ENCODE assay signal across 19 cellular contexts in the genomic region with DNA sequence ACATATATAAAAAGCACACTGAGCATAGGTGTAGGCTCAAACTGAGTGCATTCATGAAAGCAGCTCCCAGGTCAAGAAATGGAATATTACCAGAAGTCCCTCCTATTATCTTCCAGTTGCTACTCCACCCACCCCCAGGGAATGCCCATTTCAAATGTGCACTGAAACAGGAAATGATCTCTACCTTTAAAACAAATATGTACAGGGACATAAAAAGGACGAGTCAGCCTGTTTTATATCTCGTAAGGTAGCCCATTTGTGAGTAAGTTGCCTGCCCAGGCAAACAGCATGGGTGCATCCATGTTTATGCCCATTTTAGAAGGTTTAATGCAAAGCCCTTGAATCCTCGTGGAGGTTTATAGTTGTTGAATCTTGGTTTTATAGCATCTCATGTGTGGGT. TPM values are rescaled to one million over a fixed set of nuclear protein-coding genes. Genes with fewer than 3 reads are reported as not detected.
DNase-seq lines count a peak whose midpoint lies in the region; ATAC-seq, FAIRE-seq and TF ChIP-seq lines count a peak whose summit lies in the region.
"Had no signal": no experiment of that assay in that cellular context is flagged by ENCODE, and none has a peak within 500 bp of the region (broad histone marks: within the 10 kb centered on the region; RNA-seq: fewer than 3 reads in every experiment).

No MANE protein-coding gene starts in this region.

- intact Hi-C loops in HepG2 (cut with micrococcal nuclease; ENCODE audit: unreplicated experiment): no loop called here
- intact Hi-C loops in right lobe of liver (cut with DNase I): no loop called here
- intact Hi-C loops in PC-3 (cut with micrococcal nuclease): no loop called here
- intact Hi-C loops in activated CD8-positive, alpha-beta T cell treated with anti-CD3 and anti-CD28 coated beads for 36 hours (cut with micrococcal nuclease): no loop called here
- intact Hi-C loops in CD4-positive, alpha-beta T cell (cut with DNase I, micrococcal nuclease): no loop called here

- H3K27ac Mint-ChIP-seq in activated CD8-positive, alpha-beta T cell treated with anti-CD3 and anti-CD28 coated beads for 36 hours: no peak overlapping the region
- H3K27ac Mint-ChIP-seq in CD4-positive, alpha-beta T cell: no peak overlapping the region
- H3K27ac Mint-ChIP-seq: CD8-positive, alpha-beta T cell had no signal

- H3K4me3 ChIP-seq in HepG2 (replicated peaks in 1 of 3; ENCODE audit: insufficient read depth in 1 of 3, low read depth in 2 of 3, low read length in 3 of 3) (no peak overlapping the region), right lobe of liver (no peak overlapping the region), PC-3 (ENCODE audit: low read length) (no peak overlapping the region), keratinocyte (ENCODE audit: control insufficient read depth in 2 of 3, extremely low read depth in 1 of 3, insufficient read depth in 2 of 3, low read depth in 1 of 3, low read length in 3 of 3) (no peak overlapping the region)
- H3K4me3 ChIP-seq: SJSA1 had no signal

- H3K36me3 ChIP-seq in HepG2 (replicated peaks in 1 of 2; ENCODE audit: control insufficient read depth in 1 of 2, insufficient read depth in 2 of 2, low read length in 2 of 2): no peaks in the 10 kb centered on the region
- H3K36me3 ChIP-seq in right lobe of liver: no peaks in the 10 kb centered on the region
- H3K36me3 ChIP-seq in PC-3 (ENCODE audit: low read depth, low read length): 0 out of 2 replicates have a peak, but pooled peaks cover 2% of the 10 kb centered on the region
- no peaks in the 10 kb centered on the region for H3K36me3 ChIP-seq in keratinocyte (ENCODE audit: control insufficient read depth in 2 of 2, extremely low read depth in 1 of 2, insufficient read depth in 2 of 2, low read length in 2 of 2)
- H3K36me3 ChIP-seq: SJSA1 had no signal

- no peak for ATAC-seq in HepG2
- no peak for ATAC-seq in right lobe of liver
- ATAC-seq in PC-3: peak; percentile 73
- no peak for ATAC-seq in activated CD8-positive, alpha-beta T cell treated with anti-CD3 and anti-CD28 coated beads for 36 hours
- no peak for ATAC-seq in GM19035 (IDR thresholded peaks at IDR 0.05; ENCODE audit: unreplicated experiment)
- ATAC-seq in CD4-positive, alpha-beta T cell (ENCODE audit: poor library complexity): no peak
- ATAC-seq: CD8-positive, alpha-beta T cell had no signal

- WGBS in HepG2 (ENCODE audit: low lambda C conversion rate): 3% methylated on average over 3 of the region's 3 CpGs
- 58% methylated on average over 2 of the region's 3 CpGs for WGBS in right lobe of liver (ENCODE audit: insufficient coverage, low coverage, low lambda C conversion rate, missing lambda C conversion rate)

- peaks cover 4% of the 10 kb centered on the region for H3K9me3 Mint-ChIP-seq in activated CD8-positive, alpha-beta T cell treated with anti-CD3 and anti-CD28 coated beads for 36 hours
- peaks cover 8% of the 10 kb centered on the region for H3K9me3 Mint-ChIP-seq in CD4-positive, alpha-beta T cell

- no peak overlapping the region for H2AFZ ChIP-seq in HepG2 (ENCODE audit: low read length)
- peak overlapping the region; percentile 55 for H2AFZ ChIP-seq in PC-3 (ENCODE audit: low read length)
- H2AFZ ChIP-seq in keratinocyte (ENCODE audit: control insufficient read depth, low read length): peak overlapping the region; percentile 10

- H3K4me1 ChIP-seq in HepG2 (ENCODE audit: insufficient read depth, low read length): peaks cover 21% of the 10 kb centered on the region
- no peaks in the 10 kb centered on the region for H3K4me1 ChIP-seq in right lobe of liver
- peaks cover 27% of the 10 kb centered on the region for H3K4me1 ChIP-seq in PC-3 (ENCODE audit: insufficient read depth, low read length)
- H3K4me1 ChIP-seq in keratinocyte (ENCODE audit: control insufficient read depth, extremely low read depth, insufficient read depth, low read length): peaks cover 24% of the 10 kb centered on the region

- H3K9ac ChIP-seq in HepG2 (ENCODE audit: insufficient read depth, low read depth, low read length) (no peak overlapping the region), PC-3 (ENCODE audit: low read length) (peak overlapping the region; percentile 55), keratinocyte (ENCODE audit: control insufficient read depth, extremely low read depth, insufficient read depth, low read length) (no peak overlapping the region)

- BruUV-seq in HepG2 (replicated peaks; lab: Mats Ljungman, UMichigan): no TSS peak
- BruUV-seq in PC-3 (replicated peaks; lab: Mats Ljungman, UMichigan): no TSS peak

- dilution Hi-C loops in keratinocyte (cut with MboI; ENCODE audit: extremely low pct_ligation_motif_present, low sequenced_read_pairs): no loop called here

- TF ChIP-seq POLR2A in HepG2 (IDR thresholded peaks at IDR 0.05; ENCODE audit: insufficient read depth in 1 of 2, low read depth in 2 of 2, low read length in 2 of 2) (no peak), right lobe of liver (IDR thresholded peaks at IDR 0.05) (no peak)

- peaks cover 2% of the 10 kb centered on the region for H3K4me1 Mint-ChIP-seq in activated CD8-positive, alpha-beta T cell treated with anti-CD3 and anti-CD28 coated beads for 36 hours (ENCODE audit: low read depth)
- peaks cover 12% of the 10 kb centered on the region for H3K4me1 Mint-ChIP-seq in CD4-positive, alpha-beta T cell (ENCODE audit: low read depth)

- H3K9me3 ChIP-seq in HepG2 (ENCODE audit: low read length): no peaks in the 10 kb centered on the region
- H3K9me3 ChIP-seq in right lobe of liver: no peaks in the 10 kb centered on the region
- 0 out of 2 replicates have a peak, but pooled peaks cover 7% of the 10 kb centered on the region for H3K9me3 ChIP-seq in PC-3 (ENCODE audit: low read length)
- no peaks in the 10 kb centered on the region for H3K9me3 ChIP-seq in keratinocyte (ENCODE audit: control insufficient read depth, low read depth, low read length)
- H3K9me3 ChIP-seq in CD4-positive, alpha-beta T cell (ENCODE audit: control insufficient read depth, low read length): no peaks in the 10 kb centered on the region

- FAIRE-seq in HepG2 (lab: Jason Lieb, UNC) (no peak), keratinocyte (lab: Jason Lieb, UNC) (no peak)

- peaks cover 12% of the 10 kb centered on the region for H3F3A ChIP-seq in PC-3 (ENCODE audit: low read length, unreplicated experiment)

- peaks cover 0 to 12% of the 10 kb centered on the region in 2 experiments; a peak in 4 of 5 replicates for H3K27me3 ChIP-seq in HepG2 (ENCODE audit: control insufficient read depth in 1 of 2, insufficient read depth in 2 of 2, low read length in 2 of 2)
- no peaks in the 10 kb centered on the region for H3K27me3 ChIP-seq in right lobe of liver
- H3K27me3 ChIP-seq in PC-3 (ENCODE audit: low read length): no peaks in the 10 kb centered on the region
- peaks cover 8% of the 10 kb centered on the region for H3K27me3 ChIP-seq in keratinocyte (ENCODE audit: control insufficient read depth, extremely low read depth, insufficient read depth, low read length)
- H3K27me3 ChIP-seq in CD4-positive, alpha-beta T cell (ENCODE audit: control insufficient read depth, insufficient read depth, low read length): no peaks in the 10 kb centered on the region

- no peaks in the 10 kb centered on the region for H3K36me3 Mint-ChIP-seq in activated CD8-positive, alpha-beta T cell treated with anti-CD3 and anti-CD28 coated beads for 36 hours (ENCODE audit: low read depth)
- no peaks in the 10 kb centered on the region for H3K36me3 Mint-ChIP-seq in CD4-positive, alpha-beta T cell (ENCODE audit: low read depth)
- H3K36me3 Mint-ChIP-seq: CD8-positive, alpha-beta T cell had no signal

- CTCF ChIA-PET in HepG2 (lab: Yijun Ruan, JAX; ENCODE audit: low intra/inter-chr PET ratio, low total read pairs): no interaction called here
- CTCF ChIA-PET in PC-3 (lab: Charles Lee): no interaction called here
- CTCF ChIA-PET in activated CD8-positive, alpha-beta T cell treated with anti-CD3 and anti-CD28 coated beads for 36 hours (lab: Charles Lee): no interaction called here
- CTCF ChIA-PET in CD4-positive, alpha-beta T cell (lab: Charles Lee): no interaction called here

- H3K4me2 ChIP-seq in HepG2 (ENCODE audit: low read depth, low read length): no peak overlapping the region
- peak overlapping the region; percentile 58 for H3K4me2 ChIP-seq in PC-3 (ENCODE audit: low read length)
- no peak overlapping the region for H3K4me2 ChIP-seq in keratinocyte (ENCODE audit: control insufficient read depth, extremely low read depth, insufficient read depth, low read depth, low read length)

- TF ChIP-seq EP300 in HepG2 (IDR thresholded peaks at IDR 0.05; ENCODE audit: low read depth in 2 of 2, low read length in 2 of 2): no peak
- no peak for TF ChIP-seq EP300 in HepG2 (CRISPR knock-in tag; IDR thresholded peaks at IDR 0.05; ENCODE audit: borderline replicate concordance)

- no peak for TF ChIP-seq RAD21 in HepG2 (CRISPR knock-in tag; IDR thresholded peaks at IDR 0.05)

- no peaks in the 10 kb centered on the region for H3K9me2 ChIP-seq in PC-3 (replicated peaks; ENCODE audit: low read length)

- DNase-seq in HepG2 (ENCODE audit: low spot score): no peak
- DNase-seq in right lobe of liver: no peak
- peak; percentile 78 for DNase-seq in PC-3
- DNase-seq in keratinocyte (ENCODE audit: low read depth, low spot score): no peak
- no peak for DNase-seq in activated CD8-positive, alpha-beta T cell treated with anti-CD3 and anti-CD28 coated beads for 36 hours
- no peak for DNase-seq in CD4-positive, alpha-beta T cell
- DNase-seq in NCI-H2227 (lab: John Stamatoyannopoulos, UW; ENCODE audit: unreplicated experiment): no peak
- DNase-seq: Calu3; CD8-positive, alpha-beta T cell; DMS79 treated with DMSO at 0.1 percent for 48 hours; KG1; NCI-H1417 treated with DMSO at 0.1 percent for 48 hours; NCI-H510A; NCI-H774 had no signal

- TF ChIP-seq CTCF in HepG2 (CRISPR knock-in tag; IDR thresholded peaks at IDR 0.05) (no peak), right lobe of liver (IDR thresholded peaks at IDR 0.05) (no peak), PC-3 (conservative IDR thresholded peaks at IDR 0.05; ENCODE audit: low read depth, low read length) (no peak), keratinocyte (optimal IDR thresholded peaks at IDR 0.05 in 1 of 3, IDR thresholded peaks at IDR 0.05 in 1 of 3, conservative IDR thresholded peaks at IDR 0.05 in 1 of 3; ENCODE audit: extremely low read depth in 1 of 3, insufficient read depth in 2 of 3, low read length in 3 of 3) (no peak)
- no peak for TF ChIP-seq CTCF in activated CD8-positive, alpha-beta T cell treated with anti-CD3 and anti-CD28 coated beads for 36 hours (IDR thresholded peaks at IDR 0.05)
- no peak for TF ChIP-seq CTCF in CD4-positive, alpha-beta T cell (IDR thresholded peaks at IDR 0.05)

- in situ Hi-C loops in HepG2 (cut with HindIII; ENCODE audit: extremely low pct_ligation_motif_present, low pct_unique_long_range_greater_than_20kb): no loop called here

- H4K20me1 ChIP-seq in HepG2 (ENCODE audit: insufficient read depth, low read length): no peaks in the 10 kb centered on the region
- H4K20me1 ChIP-seq in PC-3 (ENCODE audit: low read length): no peaks in the 10 kb centered on the region
- no peaks in the 10 kb centered on the region for H4K20me1 ChIP-seq in keratinocyte (ENCODE audit: control insufficient read depth, extremely low read depth, insufficient read depth, low read length)

- peaks cover 2% of the 10 kb centered on the region for H3K9me1 ChIP-seq in keratinocyte (ENCODE audit: control insufficient read depth, extremely low read depth, insufficient read depth, low read length)

- H3K27me3 Mint-ChIP-seq in activated CD8-positive, alpha-beta T cell treated with anti-CD3 and anti-CD28 coated beads for 36 hours: peaks cover 16% of the 10 kb centered on the region
- peaks cover 39% of the 10 kb centered on the region for H3K27me3 Mint-ChIP-seq in CD4-positive, alpha-beta T cell

- H3K79me2 ChIP-seq in HepG2 (ENCODE audit: insufficient read depth, low read length) (no peaks in the 10 kb centered on the region), PC-3 (ENCODE audit: low read length) (no peaks in the 10 kb centered on the region), keratinocyte (ENCODE audit: control insufficient read depth, insufficient read depth, low read length) (no peaks in the 10 kb centered on the region)

- POLR2A ChIA-PET in HepG2 (lab: Yijun Ruan, JAX): no interaction called here
- POLR2A ChIA-PET in PC-3 (lab: Charles Lee; ENCODE audit: unreplicated experiment): no interaction called here
- POLR2A ChIA-PET in activated CD8-positive, alpha-beta T cell treated with anti-CD3 and anti-CD28 coated beads for 36 hours (lab: Charles Lee): no interaction called here
- POLR2A ChIA-PET in CD4-positive, alpha-beta T cell (lab: Charles Lee): no interaction called here

- no peak overlapping the region for H3K4me3 Mint-ChIP-seq in activated CD8-positive, alpha-beta T cell treated with anti-CD3 and anti-CD28 coated beads for 36 hours
- no peak overlapping the region for H3K4me3 Mint-ChIP-seq in CD4-positive, alpha-beta T cell
- H3K4me3 Mint-ChIP-seq: CD8-positive, alpha-beta T cell had no signal

- no peak overlapping the region for H3K27ac ChIP-seq in HepG2 (ENCODE audit: extremely low read length, insufficient read depth, low read length)
- no peak overlapping the region for H3K27ac ChIP-seq in right lobe of liver
- H3K27ac ChIP-seq in PC-3 (ENCODE audit: low read length): peak overlapping the region; percentile 91
- no peak overlapping the region for H3K27ac ChIP-seq in keratinocyte (ENCODE audit: control insufficient read depth, insufficient read depth, low read length)
- no peak overlapping the region for H3K27ac ChIP-seq in CD4-positive, alpha-beta T cell (ENCODE audit: low read depth, low read length)
- H3K27ac ChIP-seq: SJSA1 had no signal

RNA-seq across cellular contexts. Expression of gene FFAR4, which starts 10.4 kb away (rescaled TPM):
- total RNA-seq in HepG2 (2016; rRNA removed; fragmentation: Illumina TruSeq; extraction: Trizol) (not detected in 2 replicates), right lobe of liver (under 1 TPM; 0.07 to 0.27 (median 0.19) TPM), PC-3 (2014; rRNA removed) (1.5 TPM in 2 replicates)
- not detected in 2 replicates for total RNA-seq in HepG2 (2016; cell fraction: cytosol; rRNA removed; fragmentation: Illumina TruSeq; extraction: Trizol; ENCODE audit: low read depth)
- not detected in 2 replicates for total RNA-seq in HepG2 (2016; cell fraction: insoluble cytoplasmic fraction; rRNA removed; fragmentation: Illumina TruSeq; extraction: Trizol)
- not detected in 2 replicates for total RNA-seq in HepG2 (2016; cell fraction: membrane; rRNA removed; fragmentation: Illumina TruSeq; extraction: Trizol)
- not detected in 2 replicates for total RNA-seq in HepG2 (2016; cell fraction: nucleus; rRNA removed; fragmentation: Illumina TruSeq; extraction: Trizol)
- polyA plus RNA-seq in HepG2 (2011; rRNA removed) (0.09 and 0.17 TPM in 2 replicates), keratinocyte (not detected in 3 replicates)
- polyA plus RNA-seq in HepG2 (2011; cell fraction: cytosol; rRNA removed): 0.08 TPM in 1 of 2 replicates, not detected in the other
- polyA plus RNA-seq in HepG2 (2011; cell fraction: nucleus; rRNA removed): not detected in 2 replicates
- not detected in 2 replicates for polyA plus RNA-seq in HepG2 (2012)
- polyA plus RNA-seq in HepG2 (2016; cell fraction: cytosol; fragmentation: Illumina TruSeq; extraction: Trizol; ENCODE audit: low read depth): not detected in 2 replicates
- not detected in 2 replicates for polyA plus RNA-seq in HepG2 (2016; cell fraction: insoluble cytoplasmic fraction; fragmentation: Illumina TruSeq; extraction: Trizol; ENCODE audit: low read depth)
- polyA plus RNA-seq in HepG2 (2016; cell fraction: membrane; fragmentation: Illumina TruSeq; extraction: Trizol; ENCODE audit: low read depth): not detected in 2 replicates
- polyA plus RNA-seq in HepG2 (2016; cell fraction: nucleus; fragmentation: Illumina TruSeq; extraction: Trizol; ENCODE audit: insufficient read depth, low read depth): not detected in 2 replicates
- polyA minus RNA-seq in HepG2 (2011; rRNA and poly(A)+ RNA removed; ENCODE audit: low replicate concordance): not detected in 2 replicates
- polyA minus RNA-seq in HepG2 (2011; cell fraction: cytosol; rRNA and poly(A)+ RNA removed): not detected in 2 replicates
- polyA minus RNA-seq in HepG2 (2011; cell fraction: nucleus; rRNA and poly(A)+ RNA removed): 0.77 and 0.87 TPM in 2 replicates
- polyA plus RNA-seq in keratinocyte (2011; ENCODE audit: low read depth): not detected
- polyA plus RNA-seq in keratinocyte (2011; cell fraction: cytosol; rRNA removed): not detected in 2 replicates
- not detected in 2 replicates for polyA plus RNA-seq in keratinocyte (2011; cell fraction: nucleus; rRNA removed)
- polyA plus RNA-seq in keratinocyte (2012; ENCODE audit: low replicate concordance): not detected in 2 replicates
- not detected in 3 replicates for polyA minus RNA-seq in keratinocyte
- polyA minus RNA-seq in keratinocyte (2011; cell fraction: cytosol; rRNA and poly(A)+ RNA removed): not detected
- polyA minus RNA-seq in keratinocyte (2011; cell fraction: nucleus; rRNA and poly(A)+ RNA removed): not detected in 2 replicates
- total RNA-seq in activated CD8-positive, alpha-beta T cell treated with anti-CD3 and anti-CD28 coated beads for 36 hours: not detected
- not detected for total RNA-seq in CD4-positive, alpha-beta T cell
- total RNA-seq: CD8-positive, alpha-beta T cell; H4; M059J; SJSA1 had no signal
- polyA plus RNA-seq: BJ had no signal

RNA-seq across cellular contexts. Expression of gene RBP4, which starts 24.1 kb away (rescaled TPM):
- total RNA-seq in HepG2 (2016; rRNA removed; fragmentation: Illumina TruSeq; extraction: Trizol) (310 and 642 TPM in 2 replicates), right lobe of liver (1,000 to 10,000 TPM; 4,975 to 8,539 (median 5,621) TPM), PC-3 (2014; rRNA removed) (4.4 and 8.5 TPM in 2 replicates)
- 113 and 138 TPM in 2 replicates for total RNA-seq in HepG2 (2016; cell fraction: cytosol; rRNA removed; fragmentation: Illumina TruSeq; extraction: Trizol; ENCODE audit: low read depth)
- total RNA-seq in HepG2 (2016; cell fraction: insoluble cytoplasmic fraction; rRNA removed; fragmentation: Illumina TruSeq; extraction: Trizol): 301 and 640 TPM in 2 replicates
- 174 and 205 TPM in 2 replicates for total RNA-seq in HepG2 (2016; cell fraction: membrane; rRNA removed; fragmentation: Illumina TruSeq; extraction: Trizol)
- 588 and 712 TPM in 2 replicates for total RNA-seq in HepG2 (2016; cell fraction: nucleus; rRNA removed; fragmentation: Illumina TruSeq; extraction: Trizol)
- polyA plus RNA-seq in HepG2 (2011; rRNA removed) (931 and 1,080 TPM in 2 replicates), keratinocyte (not detected in 3 replicates)
- 1,361 and 1,403 TPM in 2 replicates for polyA plus RNA-seq in HepG2 (2011; cell fraction: cytosol; rRNA removed)
- 575 and 645 TPM in 2 replicates for polyA plus RNA-seq in HepG2 (2011; cell fraction: nucleus; rRNA removed)
- polyA plus RNA-seq in HepG2 (2012): 1,685 and 1,730 TPM in 2 replicates
- polyA plus RNA-seq in HepG2 (2016; cell fraction: cytosol; fragmentation: Illumina TruSeq; extraction: Trizol; ENCODE audit: low read depth): 301 and 378 TPM in 2 replicates
- 671 and 691 TPM in 2 replicates for polyA plus RNA-seq in HepG2 (2016; cell fraction: insoluble cytoplasmic fraction; fragmentation: Illumina TruSeq; extraction: Trizol; ENCODE audit: low read depth)
- polyA plus RNA-seq in HepG2 (2016; cell fraction: membrane; fragmentation: Illumina TruSeq; extraction: Trizol; ENCODE audit: low read depth): 336 and 408 TPM in 2 replicates
- polyA plus RNA-seq in HepG2 (2016; cell fraction: nucleus; fragmentation: Illumina TruSeq; extraction: Trizol; ENCODE audit: insufficient read depth, low read depth): 1,909 and 2,130 TPM in 2 replicates
- 0.19 and 898 TPM in 2 replicates for polyA minus RNA-seq in HepG2 (2011; rRNA and poly(A)+ RNA removed; ENCODE audit: low replicate concordance)
- 385 and 416 TPM in 2 replicates for polyA minus RNA-seq in HepG2 (2011; cell fraction: cytosol; rRNA and poly(A)+ RNA removed)
- polyA minus RNA-seq in HepG2 (2011; cell fraction: nucleus; rRNA and poly(A)+ RNA removed): 128 and 176 TPM in 2 replicates
- not detected for polyA plus RNA-seq in keratinocyte (2011; ENCODE audit: low read depth)
- polyA plus RNA-seq in keratinocyte (2011; cell fraction: cytosol; rRNA removed): not detected in 2 replicates
- polyA plus RNA-seq in keratinocyte (2011; cell fraction: nucleus; rRNA removed): not detected in 2 replicates
- not detected in 2 replicates for polyA plus RNA-seq in keratinocyte (2012; ENCODE audit: low replicate concordance)
- polyA minus RNA-seq in keratinocyte: not detected in 3 replicates
- polyA minus RNA-seq in keratinocyte (2011; cell fraction: cytosol; rRNA and poly(A)+ RNA removed): not detected
- not detected in 2 replicates for polyA minus RNA-seq in keratinocyte (2011; cell fraction: nucleus; rRNA and poly(A)+ RNA removed)
- not detected for total RNA-seq in activated CD8-positive, alpha-beta T cell treated with anti-CD3 and anti-CD28 coated beads for 36 hours
- total RNA-seq in CD4-positive, alpha-beta T cell: not detected
- total RNA-seq: CD8-positive, alpha-beta T cell had no signal

RNA-seq across cellular contexts. Expression of gene PDE6C, which starts 35.4 kb away (rescaled TPM):
- total RNA-seq in HepG2 (2016; rRNA removed; fragmentation: Illumina TruSeq; extraction: Trizol): 0.39 and 0.64 TPM in 2 replicates
- 0.18 TPM in 1 of 2 replicates, not detected in the other for total RNA-seq in HepG2 (2016; cell fraction: cytosol; rRNA removed; fragmentation: Illumina TruSeq; extraction: Trizol; ENCODE audit: low read depth)
- total RNA-seq in HepG2 (2016; cell fraction: insoluble cytoplasmic fraction; rRNA removed; fragmentation: Illumina TruSeq; extraction: Trizol): 0.43 and 0.73 TPM in 2 replicates
- total RNA-seq in HepG2 (2016; cell fraction: membrane; rRNA removed; fragmentation: Illumina TruSeq; extraction: Trizol): 0.21 and 0.68 TPM in 2 replicates
- not detected in 2 replicates for total RNA-seq in HepG2 (2016; cell fraction: nucleus; rRNA removed; fragmentation: Illumina TruSeq; extraction: Trizol)
- polyA plus RNA-seq in HepG2 (2011; rRNA removed): not detected in 2 replicates
- polyA plus RNA-seq in HepG2 (2011; cell fraction: cytosol; rRNA removed): not detected in 2 replicates
- polyA plus RNA-seq in HepG2 (2011; cell fraction: nucleus; rRNA removed): not detected in 2 replicates
- 0.28 and 0.43 TPM in 2 replicates for polyA plus RNA-seq in HepG2 (2012)
- polyA plus RNA-seq in HepG2 (2016; cell fraction: cytosol; fragmentation: Illumina TruSeq; extraction: Trizol; ENCODE audit: low read depth): 0.46 and 1.3 TPM in 2 replicates
- 0.23 and 0.49 TPM in 2 replicates for polyA plus RNA-seq in HepG2 (2016; cell fraction: insoluble cytoplasmic fraction; fragmentation: Illumina TruSeq; extraction: Trizol; ENCODE audit: low read depth)
- 0.21 and 0.65 TPM in 2 replicates for polyA plus RNA-seq in HepG2 (2016; cell fraction: membrane; fragmentation: Illumina TruSeq; extraction: Trizol; ENCODE audit: low read depth)
- 0.27 TPM in 1 of 2 replicates, not detected in the other for polyA plus RNA-seq in HepG2 (2016; cell fraction: nucleus; fragmentation: Illumina TruSeq; extraction: Trizol; ENCODE audit: insufficient read depth, low read depth)
- not detected in 2 replicates for polyA minus RNA-seq in HepG2 (2011; rRNA and poly(A)+ RNA removed; ENCODE audit: low replicate concordance)
- polyA minus RNA-seq in HepG2 (2011; cell fraction: cytosol; rRNA and poly(A)+ RNA removed): not detected in 2 replicates
- 0.12 TPM in 1 of 2 replicates, not detected in the other for polyA minus RNA-seq in HepG2 (2011; cell fraction: nucleus; rRNA and poly(A)+ RNA removed)
- not detected for total RNA-seq in right lobe of liver
- total RNA-seq in PC-3 (2014; rRNA removed): not detected in 2 replicates
- polyA plus RNA-seq in keratinocyte: not detected in 3 replicates
- polyA plus RNA-seq in keratinocyte (2011; ENCODE audit: low read depth): not detected
- not detected in 2 replicates for polyA plus RNA-seq in keratinocyte (2011; cell fraction: cytosol; rRNA removed)
- not detected in 2 replicates for polyA plus RNA-seq in keratinocyte (2011; cell fraction: nucleus; rRNA removed)
- polyA plus RNA-seq in keratinocyte (2012; ENCODE audit: low replicate concordance): not detected in 2 replicates
- not detected in 3 replicates for polyA minus RNA-seq in keratinocyte
- not detected for polyA minus RNA-seq in keratinocyte (2011; cell fraction: cytosol; rRNA and poly(A)+ RNA removed)
- not detected in 2 replicates for polyA minus RNA-seq in keratinocyte (2011; cell fraction: nucleus; rRNA and poly(A)+ RNA removed)
- total RNA-seq in activated CD8-positive, alpha-beta T cell treated with anti-CD3 and anti-CD28 coated beads for 36 hours: not detected
- not detected for total RNA-seq in CD4-positive, alpha-beta T cell
- total RNA-seq: Calu3; CD8-positive, alpha-beta T cell; H4; M059J; SJSA1 had no signal
- polyA plus RNA-seq: BJ had no signal

Comparison
In these comparisons a context has a peak if more than half of its experiments do, and no peak if none do; other contexts are left out.
1. RNA of gene RBP4, which starts 24.1 kb away (total RNA-seq): 4,975 to 8,539 TPM in right lobe of liver and 113 to 712 TPM in HepG2; 4.4 to 8.5 TPM in PC-3, not detected in activated CD8-positive, alpha-beta T cell treated with anti-CD3 and anti-CD28 coated beads for 36 hours and not detected in CD4-positive, alpha-beta T cell; every median in the first group is over 10 times any median in the second.